8 cellular contexts compared by ENCODE assay signal in genomic region chr2:23387221-23387550, GRCh38. TPM values are rescaled to one million over a fixed set of nuclear protein-coding genes. Genes with fewer than 3 reads are reported as not detected.
DNase-seq lines count a peak whose midpoint lies in the region; ATAC-seq and TF ChIP-seq lines count a peak whose summit lies in the region.

No MANE protein-coding gene starts in this region.

- in situ Hi-C loops in mammary epithelial cell (cut with MboI; ENCODE audit: low sequenced_read_pairs in 2 of 2): no loop called here

- H3K4me3 ChIP-seq in AG04450 (ENCODE audit: low read depth, low read length): peak overlapping the region; percentile 74
- peak overlapping the region; percentile 44 to 88 (median 66) for H3K4me3 ChIP-seq in mammary epithelial cell (replicated peaks in 1 of 3; ENCODE audit: insufficient read depth in 1 of 3, low read depth in 2 of 3, low read length in 3 of 3)
- H3K4me3 ChIP-seq in muscle layer of colon (ENCODE audit: low read depth in 1 of 2, low read length in 2 of 2): peak overlapping the region; percentile 82 to 89

- intact Hi-C loops in mammary epithelial cell (cut with micrococcal nuclease): loop anchor here (1.0 to 10.0 kb wide), 2 partner anchors 58 to 378 kb away; no protein-coding TSS in a partner anchor

- H3K79me2 ChIP-seq in mammary epithelial cell (ENCODE audit: insufficient read depth, low read length): peaks cover 14% of the 10 kb centered on the region

- no peak for TF ChIP-seq CTCF in AG04450 (IDR thresholded peaks at IDR 0.05; ENCODE audit: low read depth, low read length)
- no peak for TF ChIP-seq CTCF in mammary epithelial cell (conservative IDR thresholded peaks at IDR 0.05 in 1 of 2, IDR thresholded peaks at IDR 0.05 in 1 of 2; ENCODE audit: extremely low read depth in 1 of 2, insufficient read depth in 1 of 2, low read depth in 1 of 2, low read length in 2 of 2)
- TF ChIP-seq CTCF in omental fat pad (IDR thresholded peaks at IDR 0.05): no peak

- no peak overlapping the region for H3K27ac ChIP-seq in AG04450 (ENCODE audit: low read depth, low read length)
- no peak overlapping the region for H3K27ac ChIP-seq in mammary epithelial cell (ENCODE audit: insufficient read depth, low read depth, low read length)
- H3K27ac ChIP-seq in muscle layer of colon (ENCODE audit: low read depth, low read length): peak overlapping the region; percentile 85

- H3K4me1 ChIP-seq in mammary epithelial cell (ENCODE audit: insufficient read depth, low read length): peaks cover 14% of the 10 kb centered on the region
- peaks cover 14% of the 10 kb centered on the region for H3K4me1 ChIP-seq in muscle layer of colon (ENCODE audit: insufficient read depth, low read length)

- peak overlapping the region; percentile 100 for H3K4me2 ChIP-seq in mammary epithelial cell (ENCODE audit: insufficient read depth, low read depth, low read length)

- H3K9me3 ChIP-seq in AG04450 (ENCODE audit: control insufficient read depth, insufficient read depth, low read length) (no peaks in the 10 kb centered on the region; the same call in 1 of the 2 replicates), mammary epithelial cell (replicated peaks; ENCODE audit: insufficient read depth, low read length) (no peaks in the 10 kb centered on the region), muscle layer of colon (ENCODE audit: low read length) (no peaks in the 10 kb centered on the region)

- H3K9ac ChIP-seq in mammary epithelial cell (ENCODE audit: insufficient read depth, low read length) (no peak overlapping the region), muscle layer of colon (ENCODE audit: low read length) (peak overlapping the region; percentile 64)

- ATAC-seq in HG02885 (IDR thresholded peaks at IDR 0.05; ENCODE audit: poor library complexity, unreplicated experiment) (peak; percentile 3), GM18868 (IDR thresholded peaks at IDR 0.05; ENCODE audit: unreplicated experiment) (no peak), omental fat pad (ENCODE audit: low FRiP score) (no peak)

- POLR2A ChIA-PET in AG04450 (lab: Yijun Ruan, JAX): interaction anchor here (1.3 kb wide), 1 partner anchor 145 kb away, joined by 3 read pairs; no protein-coding TSS in a partner anchor

- 10% methylated on average over 9 of the region's 9 CpGs for whole genome bisulfite sequencing in mammary epithelial cell (ENCODE audit: low coverage, missing lambda C conversion rate)

- no peaks in the 10 kb centered on the region for H3K36me3 ChIP-seq in mammary epithelial cell (ENCODE audit: insufficient read depth, low read length)
- H3K36me3 ChIP-seq in muscle layer of colon (ENCODE audit: insufficient read depth, low read length): no peaks in the 10 kb centered on the region

- no peaks in the 10 kb centered on the region for H4K20me1 ChIP-seq in mammary epithelial cell (ENCODE audit: insufficient read depth, low read length)

- dilution Hi-C loops in mammary epithelial cell (cut with HindIII; ENCODE audit: low sequenced_read_pairs): no loop called here

- DNase-seq in AG04450 (ENCODE audit: low read depth, low spot score) (no peak), mammary epithelial cell (no peak), NCI-H1694 treated with DMSO at 0.1 percent for 48 hours (lab: John Stamatoyannopoulos, UW) (no peak), NCI-H2081 treated with DMSO at 0.1 percent for 48 hours (lab: John Stamatoyannopoulos, UW) (no peak), omental fat pad (ENCODE audit: low spot score) (no peak)

- CTCF ChIA-PET in AG04450 (lab: Charles Lee) (interaction anchor here (1.1 kb wide), 2 partner anchors 36 to 379 kb away, joined by 3 to 4 read pairs; no protein-coding TSS in a partner anchor), mammary epithelial cell (lab: Charles Lee; ENCODE audit: low non-redundant PET) (no interaction called here)

- H2AFZ ChIP-seq in mammary epithelial cell (ENCODE audit: low read depth, low read length): peak overlapping the region; percentile 79

- H3K27me3 ChIP-seq in AG04450 (ENCODE audit: control insufficient read depth, insufficient read depth, low read length) (no peaks in the 10 kb centered on the region), mammary epithelial cell (ENCODE audit: insufficient read depth, low read length) (peaks cover 2% of the 10 kb centered on the region), muscle layer of colon (ENCODE audit: control insufficient read depth in 1 of 2, insufficient read depth in 2 of 2, low read length in 2 of 2) (peaks cover 0 to 11% of the 10 kb centered on the region in 2 donors)

- BruUV-seq in mammary epithelial cell (replicated peaks; lab: Mats Ljungman, UMichigan): no TSS peak

RNA-seq across cellular contexts. Expression of gene KLHL29, which starts 2.2 kb away (rescaled TPM):
- polyA plus RNA-seq in AG04450 (2011; rRNA removed): 3.6 and 4.9 TPM in 2 replicates
- 4.4 and 5.4 TPM in 2 replicates for polyA minus RNA-seq in AG04450 (2011; rRNA and poly(A)+ RNA removed)
- 10 to 100 TPM; 15.6 to 16.3 TPM for total RNA-seq in mammary epithelial cell
- polyA plus RNA-seq in mammary epithelial cell: 3.6 TPM
- polyA minus RNA-seq in mammary epithelial cell: 0.93 TPM
- total RNA-seq in omental fat pad: 10 to 100 TPM in 2 of 4 donors, 1 to 10 TPM in 2; 4.0 to 19.5 (median 12.7) TPM
